6 cellular contexts compared by ENCODE assay signal in genomic region chr19:799076-799881, GRCh38. TPM values are rescaled to one million over a fixed set of nuclear protein-coding genes. Genes with fewer than 3 reads are reported as not detected.
DNase-seq lines count a peak whose midpoint lies in the region; ATAC-seq, FAIRE-seq and TF ChIP-seq lines count a peak whose summit lies in the region.

No MANE protein-coding gene starts in this region.

- peak; percentile 23 for DNase-seq in activated CD4-positive, alpha-beta T cell treated with anti-CD3 and anti-CD28 coated beads, Interleukin-2, amount 10 ng/mL, durations not matched to agents 7 days and 5 days
- no peak for DNase-seq in activated CD4-positive, alpha-beta T cell treated with anti-CD3 and anti-CD28 coated beads for 48 hours
- DNase-seq in GM12878 (ENCODE audit: low read depth, low spot score) (no peak), occipital lobe (lab: John Stamatoyannopoulos, UW) (no peak), islet precursor cell (no peak)
- no peak for DNase-seq in natural killer cell treated with Interleukin-12 subunit alpha and Interleukin-12 subunit beta and Interleukin-15 and Interleukin-18, amount 100 ng/mL, for 72 hours (ENCODE audit: low spot score)

- FAIRE-seq in GM12878 (lab: Jason Lieb, UNC), result peak; percentile 38

- BruUV-seq in GM12878 (replicated peaks; lab: Mats Ljungman, UMichigan), result no TSS peak

- H3K4me1 ChIP-seq in GM12878 (ENCODE audit: control insufficient read depth, insufficient read depth, low read length), result peaks cover 7% of the 10 kb centered on the region; the same call in 1 of the 2 replicates

- peak overlapping the region; percentile 85 for H3K4me2 ChIP-seq in GM12878 (ENCODE audit: control insufficient read depth, insufficient read depth)

- in situ Hi-C loops in GM12878 (cut with MboI), result no loop called here

- H3K36me3 Mint-ChIP-seq in activated CD4-positive, alpha-beta T cell treated with anti-CD3 and anti-CD28 coated beads, Interleukin-2, amount 10 ng/mL, durations not matched to agents 7 days and 5 days (ENCODE audit: low read depth), result peaks cover 42% of the 10 kb centered on the region
- H3K36me3 Mint-ChIP-seq in natural killer cell treated with Interleukin-12 subunit alpha and Interleukin-12 subunit beta and Interleukin-15 and Interleukin-18, amount 100 ng/mL, for 72 hours, result peaks cover 14% of the 10 kb centered on the region

- H3K9me3 Mint-ChIP-seq in activated CD4-positive, alpha-beta T cell treated with anti-CD3 and anti-CD28 coated beads, Interleukin-2, amount 10 ng/mL, durations not matched to agents 7 days and 5 days, result no peaks in the 10 kb centered on the region
- H3K9me3 Mint-ChIP-seq in natural killer cell treated with Interleukin-12 subunit alpha and Interleukin-12 subunit beta and Interleukin-15 and Interleukin-18, amount 100 ng/mL, for 72 hours, result no peaks in the 10 kb centered on the region

- H3K27ac ChIP-seq in GM12878 (ENCODE audit: control insufficient read depth, insufficient read depth), result peak overlapping the region; percentile 24

- H3K4me3 ChIP-seq in GM12878, result peak overlapping the region; percentile 92

- H3K27me3 Mint-ChIP-seq in activated CD4-positive, alpha-beta T cell treated with anti-CD3 and anti-CD28 coated beads, Interleukin-2, amount 10 ng/mL, durations not matched to agents 7 days and 5 days, result no peaks in the 10 kb centered on the region
- H3K27me3 Mint-ChIP-seq in natural killer cell treated with Interleukin-12 subunit alpha and Interleukin-12 subunit beta and Interleukin-15 and Interleukin-18, amount 100 ng/mL, for 72 hours, result no peaks in the 10 kb centered on the region

- peaks cover 40% of the 10 kb centered on the region for H3K4me1 Mint-ChIP-seq in activated CD4-positive, alpha-beta T cell treated with anti-CD3 and anti-CD28 coated beads, Interleukin-2, amount 10 ng/mL, durations not matched to agents 7 days and 5 days
- H3K4me1 Mint-ChIP-seq in natural killer cell treated with Interleukin-12 subunit alpha and Interleukin-12 subunit beta and Interleukin-15 and Interleukin-18, amount 100 ng/mL, for 72 hours (ENCODE audit: low read depth in 2 of 2), result peaks cover 21 to 41% of the 10 kb centered on the region in 2 donors

- CTCF ChIA-PET in activated CD4-positive, alpha-beta T cell treated with anti-CD3 and anti-CD28 coated beads, Interleukin-2, amount 10 ng/mL, durations not matched to agents 7 days and 5 days (lab: Charles Lee), result interaction anchor here (0.6 to 2.1 kb wide), 3 partner anchors 9 to 43 kb away, joined by 3 to 6 read pairs (median 3); no protein-coding TSS in a partner anchor
- CTCF ChIA-PET in GM12878 (lab: Yijun Ruan, JAX), result no interaction called here

- POLR2A ChIA-PET in activated CD4-positive, alpha-beta T cell treated with anti-CD3 and anti-CD28 coated beads, Interleukin-2, amount 10 ng/mL, durations not matched to agents 7 days and 5 days (lab: Charles Lee), result no interaction called here
- POLR2A ChIA-PET in GM12878 (lab: Charles Lee), result no interaction called here

- intact Hi-C loops in GM12878 (cut with micrococcal nuclease; ENCODE audit: unreplicated experiment), result no loop called here

- peak overlapping the region; percentile 98 for H3K9ac ChIP-seq in GM12878 (ENCODE audit: control insufficient read depth, insufficient read depth, low read length)

- 0 out of 6 replicates have a peak, but pooled peaks of 1 of the 3 experiments have one; percentile 8 for TF ChIP-seq CTCF in GM12878 (IDR thresholded peaks at IDR 0.05 in 2 of 3, conservative IDR thresholded peaks at IDR 0.05 in 1 of 3; ENCODE audit: control insufficient read depth in 2 of 3, extremely low read depth in 1 of 3, insufficient read depth in 1 of 3, low read depth in 3 of 3, low read length in 3 of 3)

- peaks cover 17 to 42% of the 10 kb centered on the region in 2 experiments; a peak in 3 of 4 replicates for H3K36me3 ChIP-seq in GM12878 (ENCODE audit: control insufficient read depth in 2 of 2, insufficient read depth in 2 of 2, low read length in 1 of 2)

- peak overlapping the region; percentile 90 for H3K4me3 Mint-ChIP-seq in activated CD4-positive, alpha-beta T cell treated with anti-CD3 and anti-CD28 coated beads, Interleukin-2, amount 10 ng/mL, durations not matched to agents 7 days and 5 days
- H3K4me3 Mint-ChIP-seq in natural killer cell treated with Interleukin-12 subunit alpha and Interleukin-12 subunit beta and Interleukin-15 and Interleukin-18, amount 100 ng/mL, for 72 hours, result peak overlapping the region; percentile 91

- H2AFZ ChIP-seq in GM12878 (ENCODE audit: control insufficient read depth, low read depth, low read length), result no peak overlapping the region

- H3K79me2 ChIP-seq in GM12878 (ENCODE audit: control insufficient read depth, insufficient read depth, low read length), result peaks cover 64% of the 10 kb centered on the region

- no peaks in the 10 kb centered on the region for H3K9me3 ChIP-seq in GM12878 (replicated peaks; ENCODE audit: control insufficient read depth, insufficient read depth, low read length)

- no peak for ATAC-seq in GM12878
- no peak for ATAC-seq in natural killer cell treated with Interleukin-12 subunit alpha and Interleukin-12 subunit beta and Interleukin-15 and Interleukin-18, amount 100 ng/mL, for 72 hours

- RAD21 ChIA-PET in GM12878 (lab: Charles Lee; ENCODE audit: unreplicated experiment), result interaction anchor here (0.6 to 1.0 kb wide), 2 partner anchors 64 to 228 kb away, joined by 3 read pairs; no protein-coding TSS in a partner anchor

- SMC1A ChIA-PET in GM12878 (lab: Charles Lee; ENCODE audit: uncharacterized antibody, unreplicated experiment), result no interaction called here

- no peak; the same call in 1 of the 2 replicates for TF ChIP-seq POLR2A in GM12878 (IDR thresholded peaks at IDR 0.05; ENCODE audit: low read depth, low read length)

- peaks cover 38% of the 10 kb centered on the region for H4K20me1 ChIP-seq in GM12878 (ENCODE audit: control insufficient read depth, insufficient read depth)

- WGBS in GM12878 (ENCODE audit: insufficient coverage, insufficient replicate concordance, low lambda C conversion rate, missing lambda C conversion rate), result 10% methylated on average over 27 of the region's 28 CpGs

- no peaks in the 10 kb centered on the region for H3K27me3 ChIP-seq in GM12878 (replicated peaks in 1 of 2; ENCODE audit: control insufficient read depth in 2 of 2, insufficient read depth in 2 of 2, low read length in 1 of 2)

- H3K27ac Mint-ChIP-seq in activated CD4-positive, alpha-beta T cell treated with anti-CD3 and anti-CD28 coated beads, Interleukin-2, amount 10 ng/mL, durations not matched to agents 7 days and 5 days, result peak overlapping the region; percentile 80
- peak overlapping the region; percentile 84 to 88 for H3K27ac Mint-ChIP-seq in natural killer cell treated with Interleukin-12 subunit alpha and Interleukin-12 subunit beta and Interleukin-15 and Interleukin-18, amount 100 ng/mL, for 72 hours

- TF ChIP-seq EP300 in GM12878 (IDR thresholded peaks at IDR 0.05; ENCODE audit: borderline replicate concordance in 1 of 2, control insufficient read depth in 1 of 2, low read depth in 2 of 2, low read length in 2 of 2), result no peak

- no peak for TF ChIP-seq RAD21 in GM12878 (IDR thresholded peaks at IDR 0.05; ENCODE audit: insufficient read depth, low read depth, low read length)

RNA-seq across cellular contexts. Expression of gene PTBP1, which starts 2.0 kb away (rescaled TPM):
- total RNA-seq in activated CD4-positive, alpha-beta T cell treated with anti-CD3 and anti-CD28 coated beads, Interleukin-2, amount 10 ng/mL, durations not matched to agents 7 days and 5 days, result 100 to 1,000 TPM; 487 to 536 TPM
- total RNA-seq in GM12878 (2013; cell fraction: nucleolus; rRNA removed), result 155 and 159 TPM in 2 replicates
- 179 and 217 TPM in 2 replicates for total RNA-seq in GM12878 (2014; rRNA removed)
- 78.0 and 93.5 TPM in 2 replicates for total RNA-seq in GM12878 (2014; rRNA removed; fragmentation: Illumina TruSeq; extraction: Trizol)
- 464 and 532 TPM in 2 replicates for total RNA-seq in GM12878 (2021)
- polyA plus RNA-seq in GM12878 (2011; ENCODE audit: low read depth), result 160 TPM
- polyA plus RNA-seq in GM12878 (2011; rRNA removed), result 38.2 and 161 TPM in 2 replicates
- 124 and 140 TPM in 2 replicates for polyA plus RNA-seq in GM12878 (2011; cell fraction: cytosol; rRNA removed)
- polyA plus RNA-seq in GM12878 (2011; cell fraction: nucleus; rRNA removed), result 617 and 643 TPM in 2 replicates
- 202 and 308 TPM in 2 replicates for polyA plus RNA-seq in GM12878 (2012)
- 178 and 225 TPM in 2 replicates for polyA plus RNA-seq in GM12878 (2014; fragmentation: Illumina TruSeq; extraction: Trizol)
- polyA plus RNA-seq in GM12878 (2014; fragmentation: Nextera tagmentation; extraction: Ambion mirVana), result 10 to 100 TPM; 13.1 to 31.6 TPM
- polyA plus RNA-seq in GM12878 (2014; rRNA removed), result 218 and 343 TPM in 2 replicates
- 100 to 1,000 TPM; 285 to 330 TPM for polyA plus RNA-seq in GM12878 (2016; fragmentation: Nextera tagmentation; extraction: Ambion mirVana)
- 142 and 159 TPM in 2 replicates for polyA minus RNA-seq in GM12878 (2011; rRNA and poly(A)+ RNA removed)
- polyA minus RNA-seq in GM12878 (2011; cell fraction: cytosol; rRNA and poly(A)+ RNA removed), result 158 and 187 TPM in 2 replicates
- polyA minus RNA-seq in GM12878 (2011; cell fraction: nucleus; rRNA and poly(A)+ RNA removed), result 106 and 165 TPM in 2 replicates
- total RNA-seq in natural killer cell treated with Interleukin-12 subunit alpha and Interleukin-12 subunit beta and Interleukin-15 and Interleukin-18, amount 100 ng/mL, for 72 hours, result 100 to 1,000 TPM; 604 to 619 TPM
- 33.5 TPM for total RNA-seq in occipital lobe

RNA-seq across cellular contexts. Expression of gene PLPPR3, which starts 22.5 kb away (rescaled TPM):
- total RNA-seq in activated CD4-positive, alpha-beta T cell treated with anti-CD3 and anti-CD28 coated beads, Interleukin-2, amount 10 ng/mL, durations not matched to agents 7 days and 5 days, result not detected
- not detected in 2 replicates for total RNA-seq in GM12878 (2013; cell fraction: nucleolus; rRNA removed)
- total RNA-seq in GM12878 (2014; rRNA removed) (not detected in 2 replicates), GM12878 (2014; rRNA removed; fragmentation: Illumina TruSeq; extraction: Trizol) (not detected in 2 replicates), GM12878 (2021) (not detected in 2 replicates), occipital lobe (99.5 TPM)
- not detected for polyA plus RNA-seq in GM12878 (2011; ENCODE audit: low read depth)
- polyA plus RNA-seq in GM12878 (2011; rRNA removed) (not detected in 2 replicates), GM12878 (2014; fragmentation: Illumina TruSeq; extraction: Trizol) (not detected in 2 replicates), GM12878 (2014; fragmentation: Nextera tagmentation; extraction: Ambion mirVana) (not detected), GM12878 (2014; rRNA removed) (not detected in 2 replicates), GM12878 (2016; fragmentation: Nextera tagmentation; extraction: Ambion mirVana) (under 1 TPM in 1 of 2 experiments, not detected in 1; 0.07 TPM)
- not detected in 2 replicates for polyA plus RNA-seq in GM12878 (2011; cell fraction: cytosol; rRNA removed)
- not detected in 2 replicates for polyA plus RNA-seq in GM12878 (2011; cell fraction: nucleus; rRNA removed)
- 0.08 and 0.12 TPM in 2 replicates for polyA plus RNA-seq in GM12878 (2012)
- polyA minus RNA-seq in GM12878 (2011; rRNA and poly(A)+ RNA removed), result 0.10 TPM in 1 of 2 replicates, not detected in the other
- not detected in 2 replicates for polyA minus RNA-seq in GM12878 (2011; cell fraction: cytosol; rRNA and poly(A)+ RNA removed)
- not detected in 2 replicates for polyA minus RNA-seq in GM12878 (2011; cell fraction: nucleus; rRNA and poly(A)+ RNA removed)
- total RNA-seq in natural killer cell treated with Interleukin-12 subunit alpha and Interleukin-12 subunit beta and Interleukin-15 and Interleukin-18, amount 100 ng/mL, for 72 hours, result not detected

RNA-seq across cellular contexts. Expression of gene AZU1, which starts 28.4 kb away (rescaled TPM):
- total RNA-seq in activated CD4-positive, alpha-beta T cell treated with anti-CD3 and anti-CD28 coated beads, Interleukin-2, amount 10 ng/mL, durations not matched to agents 7 days and 5 days, result not detected
- total RNA-seq in GM12878 (2013; cell fraction: nucleolus; rRNA removed), result not detected in 2 replicates
- total RNA-seq in GM12878 (2014; rRNA removed), result not detected in 2 replicates
- not detected in 2 replicates for total RNA-seq in GM12878 (2014; rRNA removed; fragmentation: Illumina TruSeq; extraction: Trizol)
- total RNA-seq in GM12878 (2021), result not detected in 2 replicates
- 0.14 TPM for polyA plus RNA-seq in GM12878 (2011; ENCODE audit: low read depth)
- polyA plus RNA-seq in GM12878 (2011; rRNA removed), result not detected in 2 replicates
- polyA plus RNA-seq in GM12878 (2011; cell fraction: cytosol; rRNA removed), result not detected in 2 replicates
- 0.18 and 0.19 TPM in 2 replicates for polyA plus RNA-seq in GM12878 (2011; cell fraction: nucleus; rRNA removed)
- polyA plus RNA-seq in GM12878 (2012), result 0.10 and 0.20 TPM in 2 replicates
- polyA plus RNA-seq in GM12878 (2014; fragmentation: Illumina TruSeq; extraction: Trizol), result not detected in 2 replicates
- polyA plus RNA-seq in GM12878 (2014; fragmentation: Nextera tagmentation; extraction: Ambion mirVana), result not detected
- 0.27 TPM in 1 of 2 replicates, not detected in the other for polyA plus RNA-seq in GM12878 (2014; rRNA removed)
- polyA plus RNA-seq in GM12878 (2016; fragmentation: Nextera tagmentation; extraction: Ambion mirVana), result not detected
- not detected in 2 replicates for polyA minus RNA-seq in GM12878 (2011; rRNA and poly(A)+ RNA removed)
- polyA minus RNA-seq in GM12878 (2011; cell fraction: cytosol; rRNA and poly(A)+ RNA removed), result not detected in 2 replicates
- not detected in 2 replicates for polyA minus RNA-seq in GM12878 (2011; cell fraction: nucleus; rRNA and poly(A)+ RNA removed)
- total RNA-seq in natural killer cell treated with Interleukin-12 subunit alpha and Interleukin-12 subunit beta and Interleukin-15 and Interleukin-18, amount 100 ng/mL, for 72 hours, result under 1 TPM; 0.25 to 0.36 TPM
- total RNA-seq in occipital lobe, result 0.31 TPM

RNA-seq across cellular contexts. Expression of gene PRTN3, which starts 41.5 kb away (rescaled TPM):
- not detected for total RNA-seq in activated CD4-positive, alpha-beta T cell treated with anti-CD3 and anti-CD28 coated beads, Interleukin-2, amount 10 ng/mL, durations not matched to agents 7 days and 5 days
- not detected in 2 replicates for total RNA-seq in GM12878 (2013; cell fraction: nucleolus; rRNA removed)
- total RNA-seq in GM12878 (2014; rRNA removed) (not detected in 2 replicates), GM12878 (2014; rRNA removed; fragmentation: Illumina TruSeq; extraction: Trizol) (not detected in 2 replicates), GM12878 (2021) (not detected in 2 replicates), occipital lobe (not detected)
- not detected for polyA plus RNA-seq in GM12878 (2011; ENCODE audit: low read depth)
- polyA plus RNA-seq in GM12878 (2011; rRNA removed) (0.08 TPM in 1 of 2 replicates, not detected in the other), GM12878 (2014; fragmentation: Illumina TruSeq; extraction: Trizol) (not detected in 2 replicates), GM12878 (2014; fragmentation: Nextera tagmentation; extraction: Ambion mirVana) (not detected), GM12878 (2014; rRNA removed) (not detected in 2 replicates), GM12878 (2016; fragmentation: Nextera tagmentation; extraction: Ambion mirVana) (not detected)
- polyA plus RNA-seq in GM12878 (2011; cell fraction: cytosol; rRNA removed), result 0.10 TPM in 1 of 2 replicates, not detected in the other
- not detected in 2 replicates for polyA plus RNA-seq in GM12878 (2011; cell fraction: nucleus; rRNA removed)
- not detected in 2 replicates for polyA plus RNA-seq in GM12878 (2012)
- polyA minus RNA-seq in GM12878 (2011; rRNA and poly(A)+ RNA removed), result not detected in 2 replicates
- polyA minus RNA-seq in GM12878 (2011; cell fraction: cytosol; rRNA and poly(A)+ RNA removed), result not detected in 2 replicates
- not detected in 2 replicates for polyA minus RNA-seq in GM12878 (2011; cell fraction: nucleus; rRNA and poly(A)+ RNA removed)
- not detected for total RNA-seq in natural killer cell treated with Interleukin-12 subunit alpha and Interleukin-12 subunit beta and Interleukin-15 and Interleukin-18, amount 100 ng/mL, for 72 hours

RNA-seq across cellular contexts. Expression of gene MISP, which starts 48.4 kb away (rescaled TPM):
- not detected for total RNA-seq in activated CD4-positive, alpha-beta T cell treated with anti-CD3 and anti-CD28 coated beads, Interleukin-2, amount 10 ng/mL, durations not matched to agents 7 days and 5 days
- total RNA-seq in GM12878 (2013; cell fraction: nucleolus; rRNA removed), result not detected in 2 replicates
- total RNA-seq in GM12878 (2014; rRNA removed) (not detected in 2 replicates), GM12878 (2014; rRNA removed; fragmentation: Illumina TruSeq; extraction: Trizol) (not detected in 2 replicates), GM12878 (2021) (0.05 TPM in 1 of 2 replicates, not detected in the other), occipital lobe (not detected)
- polyA plus RNA-seq in GM12878 (2011; ENCODE audit: low read depth), result not detected
- polyA plus RNA-seq in GM12878 (2011; rRNA removed) (not detected in 2 replicates), GM12878 (2014; fragmentation: Illumina TruSeq; extraction: Trizol) (not detected in 2 replicates), GM12878 (2014; fragmentation: Nextera tagmentation; extraction: Ambion mirVana) (not detected), GM12878 (2014; rRNA removed) (0.03 TPM in 1 of 2 replicates, not detected in the other), GM12878 (2016; fragmentation: Nextera tagmentation; extraction: Ambion mirVana) (not detected)
- polyA plus RNA-seq in GM12878 (2011; cell fraction: cytosol; rRNA removed), result 0.01 and 0.03 TPM in 2 replicates
- not detected in 2 replicates for polyA plus RNA-seq in GM12878 (2011; cell fraction: nucleus; rRNA removed)
- 0.05 and 0.13 TPM in 2 replicates for polyA plus RNA-seq in GM12878 (2012)
- polyA minus RNA-seq in GM12878 (2011; rRNA and poly(A)+ RNA removed), result not detected in 2 replicates
- polyA minus RNA-seq in GM12878 (2011; cell fraction: cytosol; rRNA and poly(A)+ RNA removed), result 0.31 and 0.80 TPM in 2 replicates
- 0.19 TPM in 1 of 2 replicates, not detected in the other for polyA minus RNA-seq in GM12878 (2011; cell fraction: nucleus; rRNA and poly(A)+ RNA removed)
- not detected for total RNA-seq in natural killer cell treated with Interleukin-12 subunit alpha and Interleukin-12 subunit beta and Interleukin-15 and Interleukin-18, amount 100 ng/mL, for 72 hours

Comparison
In these comparisons a context has a peak if more than half of its experiments do, and no peak if none do; other contexts are left out.
1. RNA of gene PLPPR3, which starts 22.5 kb away (total RNA-seq): 99.5 TPM in occipital lobe (single experiment); not detected in activated CD4-positive, alpha-beta T cell treated with anti-CD3 and anti-CD28 coated beads, Interleukin-2, amount 10 ng/mL, durations not matched to agents 7 days and 5 days, not detected in GM12878 and not detected in natural killer cell treated with Interleukin-12 subunit alpha and Interleukin-12 subunit beta and Interleukin-15 and Interleukin-18, amount 100 ng/mL, for 72 hours; every median in the first group is over 10 times any median in the second.